26 cellular contexts compared by ENCODE assay signal in the genomic region with DNA sequence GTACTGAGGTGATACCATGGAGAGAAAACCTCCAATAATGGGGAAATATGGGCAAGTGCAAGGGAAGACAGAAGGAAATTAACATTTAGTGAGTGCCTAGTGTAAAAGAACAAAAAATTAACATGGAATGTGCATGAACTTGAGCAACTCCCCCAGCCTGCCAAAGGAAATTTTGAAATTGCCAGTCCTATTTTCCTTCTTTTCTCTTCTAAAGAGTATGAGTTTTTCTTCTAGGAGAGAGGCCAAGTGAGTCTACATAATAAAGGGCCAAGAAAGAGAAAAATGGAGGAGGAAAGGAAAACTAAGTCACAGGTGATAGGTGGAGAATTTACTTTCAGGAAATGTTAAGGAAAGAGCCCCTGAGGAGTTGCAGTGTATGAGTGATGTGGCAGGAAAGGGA.
"Had no signal": no experiment of that assay in that cellular context is flagged by ENCODE, and none has a peak within 500 bp of the region (broad histone marks: within the 10 kb centered on the region; RNA-seq: fewer than 3 reads in every experiment).

No MANE protein-coding gene starts in this region.

- DNase-seq: activated CD4-positive, alpha-beta memory T cell treated with anti-CD3 and anti-CD28 coated beads for 36 hours; activated CD4-positive, CD25-positive, alpha-beta regulatory T cell treated with anti-CD3 and anti-CD28 coated beads, Interleukin-2, amount 50 U/mL, for 72 hours; activated CD8-positive, alpha-beta memory T cell treated with anti-CD3 and anti-CD28 coated beads, Interleukin-2, amount 50 U/mL, for 48 hours; activated naive CD8-positive, alpha-beta T cell treated with anti-CD3 and anti-CD28 coated beads, Interleukin-2, amount 50 U/mL, for 24 hours; activated T-cell treated with anti-CD3 and anti-CD28 coated beads, Interleukin-2, amount 50 U/mL, for 24 hours; body of pancreas; cerebellar nuclear complex; dorsolateral prefrontal cortex; effector memory CD4-positive, alpha-beta T cell; foreskin melanocyte; islet precursor cell; mammary epithelial cell; naive B cell; spleen; stimulated activated naive CD4-positive, alpha-beta T cell; T-helper 17 cell; T1000; testis; trophoblast cell; WERI-Rb-1 had no signal

- H3K9me3 ChIP-seq: body of pancreas, right atrium auricular region, spleen, testis had no signal

- H3K4me2 ChIP-seq: hepatocyte had no signal

- ATAC-seq: activated naive CD8-positive, alpha-beta T cell treated with anti-CD3 and anti-CD28 coated beads, Interleukin-2, amount 50 U/mL, for 24 hours; activated T-helper 17 cell treated with anti-CD3 and anti-CD28 coated beads, Interleukin-2, amount 50 U/mL, for 72 hours; body of pancreas; SK-N-SH treated with all-trans-retinoic acid at 6 μM for 48 hours; T-helper 17 cell had no signal

- H2AFZ ChIP-seq: hepatocyte, parathyroid adenoma had no signal

- H3K27ac ChIP-seq: body of pancreas, dorsolateral prefrontal cortex, hepatocyte, parathyroid adenoma, right atrium auricular region, spleen, testis, WERI-Rb-1 had no signal

- H3K36me3 ChIP-seq: right atrium auricular region, spleen, WERI-Rb-1 had no signal

- H3K4me1 ChIP-seq: body of pancreas, parathyroid adenoma, right atrium auricular region, spleen, testis had no signal

- H3K9ac ChIP-seq: parathyroid adenoma had no signal

- H3K4me3 ChIP-seq: body of pancreas, coronary artery, dorsolateral prefrontal cortex, hepatocyte, right atrium auricular region, spleen, testis had no signal

- H3K79me2 ChIP-seq: hepatocyte, parathyroid adenoma had no signal

- H3K27me3 ChIP-seq: body of pancreas, dorsolateral prefrontal cortex, hepatocyte, right atrium auricular region, spleen, testis had no signal
